ENCODE assay signal across 31 cellular contexts in the genomic region with DNA sequence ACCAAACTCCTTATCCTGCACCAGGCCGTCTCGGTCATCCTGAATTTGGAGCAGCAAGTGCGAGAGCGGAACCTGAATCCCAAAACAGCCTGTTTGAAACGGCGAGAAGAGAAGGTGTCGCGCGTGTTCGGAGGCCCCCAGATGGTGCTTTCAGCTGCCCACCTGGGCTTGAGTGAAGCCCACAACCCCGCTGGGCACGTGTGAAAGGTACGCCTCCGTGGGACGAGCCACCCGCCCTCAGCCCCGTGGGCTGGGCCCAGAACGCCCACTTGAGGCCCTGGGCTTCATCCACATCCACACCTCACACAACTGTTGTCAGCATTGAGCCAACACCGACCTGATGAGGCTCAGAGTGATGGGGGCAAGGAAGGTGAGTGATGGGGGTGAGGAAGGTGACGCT.
"Had no signal": no experiment of that assay in that cellular context is flagged by ENCODE, and none has a peak within 500 bp of the region (broad histone marks: within the 10 kb centered on the region; RNA-seq: fewer than 3 reads in every experiment).

No MANE protein-coding gene starts in this region.

- H3K27me3 ChIP-seq: body of pancreas, breast epithelium, Peyer's patch had no signal

- H3K9me3 ChIP-seq: body of pancreas, Peyer's patch had no signal

- DNase-seq: activated CD4-positive, alpha-beta memory T cell treated with anti-CD3 and anti-CD28 coated beads, Interleukin-2, amount 10 ng/mL, durations not matched to agents 7 days and 5 days; activated CD4-positive, alpha-beta T cell treated with anti-CD3 and anti-CD28 coated beads for 1 hour; activated CD4-positive, alpha-beta T cell treated with anti-CD3 and anti-CD28 coated beads for 48 hours; activated CD4-positive, CD25-positive, alpha-beta regulatory T cell; activated effector memory CD4-positive, alpha-beta T cell treated with anti-CD3 and anti-CD28 coated beads, Interleukin-2, amount 50 U/mL, for 16 hours; activated naive CD4-positive, alpha-beta T cell; activated naive CD8-positive, alpha-beta T cell treated with anti-CD3 and anti-CD28 coated beads, Interleukin-2, amount 10 ng/mL, durations not matched to agents 7 days and 5 days; activated T-cell treated with anti-CD3 and anti-CD28 coated beads, Interleukin-2, amount 50 U/mL, for 1 hour; activated T-cell treated with anti-CD3 and anti-CD28 coated beads, Interleukin-2, amount 50 U/mL, for 72 hours; amygdala; MM.1S; MV-4-11; NCI-H1092; NCI-H1436 treated with DMSO at 0.1 percent for 48 hours; NCI-H1694 treated with DMSO at 0.1 percent for 48 hours; NCI-H2029; NCI-H2171; NCI-H510A; NCI-H526; NCI-H748 treated with DMSO at 0.1 percent for 48 hours; NK-92 treated with Interleukin-12 subunit alpha and Interleukin-12 subunit beta, amount 100 ng/mL, for 24 hours; PC-3; RPMI8226; SIG-M5; T1000; WERI-Rb-1 had no signal

- FAIRE-seq: astrocyte had no signal

- H3K4me1 ChIP-seq: body of pancreas, breast epithelium, Peyer's patch had no signal

- H3K4me3 ChIP-seq: body of pancreas, breast epithelium, Peyer's patch had no signal

- H3K27ac ChIP-seq: body of pancreas, breast epithelium, Peyer's patch, WERI-Rb-1 had no signal

- ATAC-seq: activated T-cell treated with anti-CD3 and anti-CD28 coated beads, Interleukin-2, amount 50 U/mL, for 72 hours; activated T-helper 17 cell treated with anti-CD3 and anti-CD28 coated beads, Interleukin-2, amount 50 U/mL, for 72 hours; body of pancreas; PC-3 had no signal
